19 cellular contexts compared by ENCODE assay signal in the genomic region with DNA sequence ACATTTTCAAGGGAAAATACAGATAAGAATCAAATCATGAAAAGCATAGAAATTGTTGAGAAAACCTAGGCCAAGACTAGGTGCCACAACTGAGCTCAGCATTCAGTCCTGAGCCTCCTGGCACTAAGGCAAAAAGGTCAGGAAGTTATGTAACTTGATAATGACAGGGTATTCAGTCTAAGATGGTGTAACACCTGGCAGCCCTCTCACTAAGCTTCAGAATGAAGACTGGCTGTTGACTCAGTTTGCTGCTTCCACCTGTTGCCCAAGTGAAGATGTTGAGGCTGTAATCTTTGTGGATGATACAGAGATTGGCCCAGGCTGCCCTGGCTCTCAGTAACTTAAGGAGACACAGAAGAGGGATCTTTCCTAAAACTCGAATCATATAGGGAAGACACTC. TPM values are rescaled to one million over a fixed set of nuclear protein-coding genes. Genes with fewer than 3 reads are reported as not detected.
DNase-seq lines count a peak whose midpoint lies in the region; ATAC-seq and FAIRE-seq lines count a peak whose summit lies in the region.
"Had no signal": no experiment of that assay in that cellular context is flagged by ENCODE, and none has a peak within 500 bp of the region (broad histone marks: within the 10 kb centered on the region; RNA-seq: fewer than 3 reads in every experiment).

No MANE protein-coding gene starts in this region.

- H3K79me2 ChIP-seq in Karpas-422 (ENCODE audit: low read length) = no peaks in the 10 kb centered on the region

- no peaks in the 10 kb centered on the region for H3K9me2 ChIP-seq in Karpas-422 (replicated peaks; ENCODE audit: insufficient read depth, low read length)

- WGBS in small intestine, 3 donors = 76 to 83% (median 82%) methylated on average over 1 of the region's 1 CpG

- H3K27me3 ChIP-seq in Karpas-422 (ENCODE audit: low read length) (no peaks in the 10 kb centered on the region), small intestine (ENCODE audit: control insufficient read depth in 2 of 2, insufficient read depth in 2 of 2, low read length in 2 of 2) (no peaks in the 10 kb centered on the region)
- H3K27me3 ChIP-seq: SJCRH30 had no signal

- FAIRE-seq in small intestine (lab: Jason Lieb, UNC) = no peak
- FAIRE-seq: H54 had no signal

- H2AFZ ChIP-seq in Karpas-422 (ENCODE audit: low read length) = no peak overlapping the region

- no peaks in the 10 kb centered on the region for H3K36me3 ChIP-seq in Karpas-422 (ENCODE audit: insufficient read depth, low read length)
- H3K36me3 ChIP-seq in small intestine (ENCODE audit: control insufficient read depth in 2 of 2, insufficient read depth in 2 of 2, low read length in 2 of 2) = no peaks in the 10 kb centered on the region
- H3K36me3 ChIP-seq: SJCRH30 had no signal

- H3K4me3 ChIP-seq in Karpas-422 (ENCODE audit: low read length) = no peak overlapping the region
- no peak overlapping the region for H3K4me3 ChIP-seq in small intestine (ENCODE audit: low read depth in 1 of 2, low read length in 2 of 2)
- H3K4me3 ChIP-seq: SJCRH30 had no signal

- H3K9me3 ChIP-seq in Karpas-422 (ENCODE audit: low read length) (no peaks in the 10 kb centered on the region), small intestine (ENCODE audit: control insufficient read depth, low read depth) (no peaks in the 10 kb centered on the region)
- H3K9me3 ChIP-seq: SJCRH30 had no signal

- H3K4me1 ChIP-seq in Karpas-422 (ENCODE audit: low read length) = peaks cover 20% of the 10 kb centered on the region
- peaks cover 2 to 14% of the 10 kb centered on the region in 2 donors for H3K4me1 ChIP-seq in small intestine (ENCODE audit: control insufficient read depth in 2 of 2, insufficient read depth in 1 of 2, low read depth in 1 of 2, low read length in 1 of 2)
- H3K4me1 ChIP-seq: SJCRH30 had no signal

- ATAC-seq in GM18861 (IDR thresholded peaks at IDR 0.05; ENCODE audit: unreplicated experiment) = no peak

- H4K20me1 ChIP-seq in Karpas-422 (ENCODE audit: insufficient read depth, low read depth, low read length) = peaks cover 9% of the 10 kb centered on the region; the same call in 1 of the 2 replicates

- H3K9ac ChIP-seq in Karpas-422 (ENCODE audit: low read length) = no peak overlapping the region

- peak overlapping the region; percentile 34; the same call in 1 of the 2 replicates for H3K27ac ChIP-seq in Karpas-422 (ENCODE audit: low read length)
- no peak overlapping the region for H3K27ac ChIP-seq in small intestine (ENCODE audit: low read depth in 1 of 2, low read length in 1 of 2)
- H3K27ac ChIP-seq: RWPE1, SJCRH30 had no signal

- DNase-seq in Karpas-422 (no peak), NCI-H2107 treated with DMSO at 0.1 percent for 48 hours (lab: John Stamatoyannopoulos, UW; ENCODE audit: unreplicated experiment) (peak; percentile 70), NOMO-1 treated with DMSO at 0.1 percent for 48 hours (lab: John Stamatoyannopoulos, UW; ENCODE audit: unreplicated experiment) (peak; percentile 51), myocyte (ENCODE audit: low read depth) (peak; percentile 24), NCI-H187 treated with DMSO at 0.1 percent for 48 hours (lab: John Stamatoyannopoulos, UW) (no peak), small intestine (no peak)
- DNase-seq: CD4-positive, alpha-beta memory T cell; IMR-90; NCI-H1092 treated with DMSO at 0.1 percent for 48 hours; NCI-H187; NCI-H2227 treated with DMSO at 0.1 percent for 48 hours; OCI-M1; SJCRH30; SW 1271; T-helper 9 cell had no signal

- H3K4me2 ChIP-seq in Karpas-422 (ENCODE audit: low read depth, low read length, poor library complexity, severe bottlenecking) = no peak overlapping the region

RNA-seq across cellular contexts. Expression of a gene that starts 19.6 kb away (rescaled TPM):
- 2.3 and 2.6 TPM in 2 replicates for total RNA-seq in Karpas-422 (2014; rRNA removed; shearing (Covaris generic); ENCODE audit: low replicate concordance)
- not detected in 2 replicates for total RNA-seq in myocyte
- polyA plus RNA-seq in myocyte (2012) = 0.58 TPM
- not detected for polyA plus RNA-seq in small intestine
- total RNA-seq: CD4-positive, alpha-beta memory T cell; Daoy; IMR-90; SJCRH30 had no signal
- polyA plus RNA-seq: IMR-90 had no signal

RNA-seq across cellular contexts. Expression of a gene that starts 25.4 kb away (rescaled TPM):
- total RNA-seq in Karpas-422 (2014; rRNA removed; shearing (Covaris generic); ENCODE audit: low replicate concordance) = 101 and 105 TPM in 2 replicates
- 38.7 and 39.3 TPM in 2 replicates for total RNA-seq in myocyte
- polyA plus RNA-seq in myocyte (2012) = 68.4 TPM
- 100 to 1,000 TPM in 2 of 3 donors, 10 to 100 TPM in 1; 95.2 to 110 (median 101) TPM for polyA plus RNA-seq in small intestine

Comparison
In these comparisons a context has a peak if more than half of its experiments do, and no peak if none do; other contexts are left out.
1. DNase-seq: peak in NCI-H2107 treated with DMSO at 0.1 percent for 48 hours (single experiment), NOMO-1 treated with DMSO at 0.1 percent for 48 hours (single experiment) and myocyte (single experiment); none in Karpas-422 (single experiment), NCI-H187 treated with DMSO at 0.1 percent for 48 hours (single experiment) and small intestine (single experiment).